9 cellular contexts compared by ENCODE assay signal in genomic region chr1:62841587-62842169, GRCh38. TPM values are rescaled to one million over a fixed set of nuclear protein-coding genes. Genes with fewer than 3 reads are reported as not detected.
DNase-seq lines count a peak whose midpoint lies in the region; ATAC-seq lines count a peak whose summit lies in the region.
"Had no signal": no experiment of that assay in that cellular context is flagged by ENCODE, and none has a peak within 500 bp of the region (broad histone marks: within the 10 kb centered on the region; RNA-seq: fewer than 3 reads in every experiment).

No MANE protein-coding gene starts in this region.

- DNase-seq in DMS114 treated with DMSO at 0.1 percent for 48 hours (lab: John Stamatoyannopoulos, UW; ENCODE audit: unreplicated experiment): peak; percentile 66
- DNase-seq in GM19240 (ENCODE audit: insufficient read length, low spot score): peak; percentile 5
- peak; percentile 57 for DNase-seq in LHCN-M2 (ENCODE audit: low read depth)
- peak; percentile 81 for DNase-seq in OCI-M1 (lab: John Stamatoyannopoulos, UW)
- DNase-seq in dedifferentiated amniotic fluid mesenchymal stem cell (ENCODE audit: extremely low spot score): peak; percentile 77
- peak; percentile 16 to 53 for DNase-seq in memory B cell (ENCODE audit: low spot score in 2 of 2)

- H3K27ac Mint-ChIP-seq in memory B cell: no peak overlapping the region
- H3K27ac Mint-ChIP-seq: activated T-cell treated with anti-CD3 and anti-CD28 coated beads, Interleukin-2, amount 50 U/mL, for 72 hours had no signal

- peak; percentile 57 for ATAC-seq in memory B cell (ENCODE audit: low read depth)
- no peak for ATAC-seq in GM21367 (IDR thresholded peaks at IDR 0.05; ENCODE audit: unreplicated experiment)
- no peak for ATAC-seq in HG03045 (IDR thresholded peaks at IDR 0.05; ENCODE audit: unreplicated experiment)
- ATAC-seq: activated T-cell treated with anti-CD3 and anti-CD28 coated beads, Interleukin-2, amount 50 U/mL, for 72 hours had no signal

- no peaks in the 10 kb centered on the region for H3K9me3 Mint-ChIP-seq in memory B cell
- H3K9me3 Mint-ChIP-seq: activated T-cell treated with anti-CD3 and anti-CD28 coated beads, Interleukin-2, amount 50 U/mL, for 72 hours had no signal

- no peak overlapping the region for H3K4me3 Mint-ChIP-seq in memory B cell
- H3K4me3 Mint-ChIP-seq: activated T-cell treated with anti-CD3 and anti-CD28 coated beads, Interleukin-2, amount 50 U/mL, for 72 hours had no signal

- no peaks in the 10 kb centered on the region for H3K27me3 Mint-ChIP-seq in memory B cell

- H3K4me1 Mint-ChIP-seq in memory B cell: peaks cover 2% of the 10 kb centered on the region

- H3K36me3 Mint-ChIP-seq in memory B cell: peaks cover 6% of the 10 kb centered on the region

RNA-seq across cellular contexts. Expression of gene ATG4C, which starts 57.7 kb away (rescaled TPM):
- 12.1 and 15.2 TPM in 2 replicates for total RNA-seq in LHCN-M2 (2014; rRNA removed)
- polyA plus RNA-seq in LHCN-M2 (2012): 3.0 TPM

Comparison
In these comparisons a context has a peak if more than half of its experiments do, and no peak if none do; other contexts are left out.
1. DNase-seq: peak in every context shown above with its lines; median percentile 81 in OCI-M1; 77 in dedifferentiated amniotic fluid mesenchymal stem cell; 66 in DMS114 treated with DMSO at 0.1 percent for 48 hours; 57 in LHCN-M2; 34 in memory B cell; 5 in GM19240.